In the genomic region with DNA sequence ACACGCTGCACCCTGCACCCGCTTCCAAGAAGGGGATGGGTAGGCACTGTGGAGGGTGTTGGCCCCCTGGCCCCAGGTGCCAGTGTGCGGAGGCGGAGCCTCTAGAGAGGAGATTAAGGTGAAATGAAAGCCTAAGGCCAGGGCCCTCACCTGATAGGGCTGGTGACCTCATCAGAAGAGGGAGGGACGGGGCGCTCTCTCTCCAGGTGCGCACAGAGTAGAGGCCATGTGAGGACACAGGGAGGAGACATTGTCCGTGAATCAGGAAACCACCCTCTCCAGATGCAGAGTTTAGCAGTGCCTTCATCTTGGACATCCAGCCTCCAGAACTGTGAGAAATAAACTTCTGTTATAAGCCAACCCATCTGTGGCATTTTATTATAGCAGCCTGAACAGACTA, we compare ENCODE assay signal across 19 cellular contexts.
DNase-seq lines count a peak whose midpoint lies in the region; ATAC-seq and TF ChIP-seq lines count a peak whose summit lies in the region.
"Had no signal": no experiment of that assay in that cellular context is flagged by ENCODE, and none has a peak within 500 bp of the region (broad histone marks: within the 10 kb centered on the region; RNA-seq: fewer than 3 reads in every experiment).

No MANE protein-coding gene starts in this region.

- H3K36me3 ChIP-seq in mesendoderm (ENCODE audit: control insufficient read depth, insufficient read depth, low read length) (no peaks in the 10 kb centered on the region), uterus (no peaks in the 10 kb centered on the region)
- H3K36me3 ChIP-seq: adrenal gland, esophagus squamous epithelium, suprapubic skin had no signal

- no peak overlapping the region for H3K4ac ChIP-seq in mesendoderm (ENCODE audit: low read depth, low read length)

- WGBS in mesendoderm (ENCODE audit: extremely low coverage, insufficient coverage, low lambda C conversion rate) = no CpG with 5 or more reads among the region's 8 CpGs

- H4K5ac ChIP-seq in mesendoderm (ENCODE audit: low read length) = no peak overlapping the region

- peak; percentile 11 for TF ChIP-seq CTCF in GM12865 (IDR thresholded peaks at IDR 0.05; ENCODE audit: insufficient read depth, low read depth, low read length, missing control alignments)
- TF ChIP-seq CTCF in RWPE1 (conservative IDR thresholded peaks at IDR 0.05; ENCODE audit: low read depth) = no peak
- TF ChIP-seq CTCF in uterus (IDR thresholded peaks at IDR 0.05) = no peak

- no peak for ATAC-seq in activated T-cell treated with anti-CD3 and anti-CD28 coated beads, Interleukin-2, amount 50 U/mL, for 72 hours (replicated peaks in 1 of 2)
- ATAC-seq in HG03139 (IDR thresholded peaks at IDR 0.05; ENCODE audit: unreplicated experiment) = no peak
- ATAC-seq: naive thymus-derived CD8-positive, alpha-beta T cell had no signal

- POLR2A ChIA-PET in RWPE1 (lab: Yijun Ruan, JAX; ENCODE audit: low non-redundant PET) = no interaction called here

- CTCF ChIA-PET in RWPE1 (lab: Yijun Ruan, JAX) = interaction anchor here (3.3 kb wide), 1 partner anchor 170 kb away, joined by 17 read pairs; no protein-coding TSS in a partner anchor

- no peak overlapping the region for H2AK5ac ChIP-seq in mesendoderm (ENCODE audit: low read length)

- H3K36me3 Mint-ChIP-seq in activated T-cell treated with anti-CD3 and anti-CD28 coated beads, Interleukin-2, amount 50 U/mL, for 72 hours (ENCODE audit: insufficient read depth in 2 of 2) = no peaks in the 10 kb centered on the region
- H3K36me3 Mint-ChIP-seq: immature natural killer cell had no signal

- no peaks in the 10 kb centered on the region for H3K79me2 ChIP-seq in mesendoderm (ENCODE audit: control insufficient read depth, insufficient read depth, low read length)

- no peak overlapping the region for H4K8ac ChIP-seq in mesendoderm (ENCODE audit: low read depth, low read length)

- no peak overlapping the region for H2BK15ac ChIP-seq in mesendoderm (replicated peaks; ENCODE audit: low read depth)

- no peak overlapping the region for H3K27ac Mint-ChIP-seq in activated T-cell treated with anti-CD3 and anti-CD28 coated beads, Interleukin-2, amount 50 U/mL, for 72 hours
- H3K27ac Mint-ChIP-seq: immature natural killer cell had no signal

- no peaks in the 10 kb centered on the region for H3K4me1 Mint-ChIP-seq in activated T-cell treated with anti-CD3 and anti-CD28 coated beads, Interleukin-2, amount 50 U/mL, for 72 hours (ENCODE audit: low read depth)
- H3K4me1 Mint-ChIP-seq: naive thymus-derived CD8-positive, alpha-beta T cell had no signal

- H3K4me2 ChIP-seq in mesendoderm (ENCODE audit: low read length) = no peak overlapping the region

- no peak for TF ChIP-seq POLR2A in uterus (IDR thresholded peaks at IDR 0.05)

- no peak overlapping the region for H2BK5ac ChIP-seq in mesendoderm (ENCODE audit: low read length)

- H3K9ac ChIP-seq in mesendoderm (ENCODE audit: low read length) = no peak overlapping the region

- peaks cover 5% of the 10 kb centered on the region for H3K4me1 ChIP-seq in mesendoderm (ENCODE audit: control insufficient read depth, low read depth, low read length)
- no peaks in the 10 kb centered on the region for H3K4me1 ChIP-seq in uterus
- H3K4me1 ChIP-seq: adrenal gland had no signal

- no peak overlapping the region for H3K23ac ChIP-seq in mesendoderm (ENCODE audit: low read length)

- H3K4me3 ChIP-seq in GM12865 (ENCODE audit: low read depth, low read length) (no peak overlapping the region), mesendoderm (ENCODE audit: low read length) (no peak overlapping the region), uterus (no peak overlapping the region)
- H3K4me3 ChIP-seq: adrenal gland, esophagus squamous epithelium, suprapubic skin had no signal

- no peak overlapping the region for H3K4me3 Mint-ChIP-seq in activated T-cell treated with anti-CD3 and anti-CD28 coated beads, Interleukin-2, amount 50 U/mL, for 72 hours
- H3K4me3 Mint-ChIP-seq: immature natural killer cell; naive thymus-derived CD8-positive, alpha-beta T cell had no signal

- no peak overlapping the region for H3K18ac ChIP-seq in mesendoderm (ENCODE audit: low read length)

- no peaks in the 10 kb centered on the region for H3K79me1 ChIP-seq in mesendoderm (ENCODE audit: low read length)

- no peak overlapping the region for H2BK120ac ChIP-seq in mesendoderm (ENCODE audit: low read depth, low read length)

- no peak overlapping the region for H3K56ac ChIP-seq in mesendoderm (ENCODE audit: low read length)

- no peaks in the 10 kb centered on the region for H3K9me3 Mint-ChIP-seq in activated T-cell treated with anti-CD3 and anti-CD28 coated beads, Interleukin-2, amount 50 U/mL, for 72 hours
- H3K9me3 Mint-ChIP-seq: immature natural killer cell; naive thymus-derived CD8-positive, alpha-beta T cell had no signal

- H3K9me3 ChIP-seq in uterus = no peaks in the 10 kb centered on the region
- H3K9me3 ChIP-seq: adrenal gland, esophagus squamous epithelium, suprapubic skin had no signal

- no peaks in the 10 kb centered on the region for H3K27me3 Mint-ChIP-seq in activated T-cell treated with anti-CD3 and anti-CD28 coated beads, Interleukin-2, amount 50 U/mL, for 72 hours (ENCODE audit: low read depth)
- H3K27me3 Mint-ChIP-seq: naive thymus-derived CD8-positive, alpha-beta T cell had no signal

- DNase-seq in GM12865 (ENCODE audit: low read depth) (no peak), NCI-H146 (lab: John Stamatoyannopoulos, UW) (peak; percentile 89), RWPE1 (ENCODE audit: low spot score) (peak; percentile 84), mesendoderm (peak; percentile 25), uterus (no peak)
- DNase-seq in activated T-cell treated with anti-CD3 and anti-CD28 coated beads, Interleukin-2, amount 50 U/mL, for 72 hours = no peak
- DNase-seq: adrenal gland; caudate nucleus; esophagus squamous epithelium; HCEC 1CT; immature natural killer cell; mammary epithelial cell; naive thymus-derived CD8-positive, alpha-beta T cell; NCI-H1694; NK-92 treated with Interleukin-12 subunit alpha and Interleukin-12 subunit beta, amount 100 ng/mL, for 24 hours; posterior cingulate gyrus; stimulated activated CD4-positive, alpha-beta T cell treated with anti-CD3 and anti-CD28 coated beads, Interleukin-4, amount 100 ng/mL, for 1 hour had no signal

- H3K27me3 ChIP-seq in mesendoderm (ENCODE audit: insufficient read depth, low read length, poor library complexity) (no peaks in the 10 kb centered on the region), uterus (no peaks in the 10 kb centered on the region)
- H3K27me3 ChIP-seq: adrenal gland, esophagus squamous epithelium, suprapubic skin had no signal

- intact Hi-C loops in uterus (cut with DNase I; ENCODE audit: low total_unique reads) = no loop called here

- no peak overlapping the region for H3K27ac ChIP-seq in RWPE1
- H3K27ac ChIP-seq in mesendoderm (ENCODE audit: low read depth, low read length) = no peak overlapping the region
- no peak overlapping the region for H3K27ac ChIP-seq in uterus
- H3K27ac ChIP-seq: adrenal gland, esophagus squamous epithelium, suprapubic skin had no signal

Comparison
In these comparisons a context has a peak if more than half of its experiments do, and no peak if none do; other contexts are left out.
1. DNase-seq: peak in NCI-H146 (single experiment), RWPE1 (single experiment) and mesendoderm (single experiment); none in GM12865 (single experiment), activated T-cell treated with anti-CD3 and anti-CD28 coated beads, Interleukin-2, amount 50 U/mL, for 72 hours (0 of 2) and uterus (0 of 2).